8 cellular contexts compared by ENCODE assay signal in genomic region chr7:30134523-30135270, GRCh38. TPM values are rescaled to one million over a fixed set of nuclear protein-coding genes. Genes with fewer than 3 reads are reported as not detected.
DNase-seq lines count a peak whose midpoint lies in the region; ATAC-seq and TF ChIP-seq lines count a peak whose summit lies in the region.

Gene MTURN (plus strand): TSS chr7:30134986. CDS start chr7:30135137, 151 bp downstream.

- under 1% methylated on average over 98 of the region's 98 CpGs for WGBS in liver

- H3K36me3 ChIP-seq in BE2C: no peaks in the 10 kb centered on the region
- H3K36me3 ChIP-seq in liver (ENCODE audit: control insufficient read depth in 4 of 4, insufficient read depth in 3 of 4, low read depth in 1 of 4, low read length in 3 of 4): no peaks in the 10 kb centered on the region

- H3K27ac ChIP-seq in dorsolateral prefrontal cortex (peak within 1 kb of the TSS; percentile 87 to 100 (median 97)), liver (ENCODE audit: low read depth in 1 of 2, low read length in 2 of 2) (peak within 1 kb of the TSS; percentile 66 to 74)

- peak; percentile 86 for ATAC-seq in GM19351 (IDR thresholded peaks at IDR 0.05; ENCODE audit: unreplicated experiment)
- ATAC-seq in HG03460 (IDR thresholded peaks at IDR 0.05; ENCODE audit: unreplicated experiment): peak; percentile 82

- H3K9me3 Mint-ChIP-seq in activated CD4-positive, alpha-beta memory T cell treated with anti-CD3 and anti-CD28 coated beads for 36 hours: no peaks in the 10 kb centered on the region

- intact Hi-C loops in activated CD4-positive, alpha-beta memory T cell treated with anti-CD3 and anti-CD28 coated beads for 36 hours (cut with micrococcal nuclease): loop anchor here (1.0 to 10.0 kb wide), 3 partner anchors 108 to 220 kb away; partner anchors contain the start of genes FKBP14 and ZNRF2
- intact Hi-C loops in dorsolateral prefrontal cortex (cut with DNase I): loop anchor here (2.0 to 10.0 kb wide), 5 partner anchors 28 to 650 kb away; partner anchors contain the start of genes FKBP14 (in 2 of the 2), PLEKHA8 (in 2 of the 2) and ZNRF2 (in 1 of the 2)

- H3K9me3 ChIP-seq in BE2C (no peaks in the 10 kb centered on the region), liver (ENCODE audit: control insufficient read depth in 4 of 4, low read length in 3 of 4) (no peaks in the 10 kb centered on the region)

- peak within 1 kb of the TSS; percentile 24 to 72 for H3K9ac ChIP-seq in liver (ENCODE audit: low read depth in 1 of 2, low read length in 2 of 2)

- POLR2A ChIA-PET in activated CD4-positive, alpha-beta memory T cell treated with anti-CD3 and anti-CD28 coated beads for 36 hours (lab: Charles Lee): no interaction called here

- peak; percentile 88 for DNase-seq in BE2C
- peak; percentile 96 for DNase-seq in NCI-H748 (lab: John Stamatoyannopoulos, UW; ENCODE audit: unreplicated experiment)
- peak; percentile 88 for DNase-seq in activated CD4-positive, alpha-beta memory T cell treated with anti-CD3 and anti-CD28 coated beads for 36 hours
- DNase-seq in dorsolateral prefrontal cortex: peak; percentile 88 to 95 (median 92)
- DNase-seq in stimulated activated CD4-positive, alpha-beta T cell treated with anti-CD3 and anti-CD28 coated beads, Interleukin-2, amount 100 ng/mL, for 4 hours (ENCODE audit: low read depth): peak; percentile 83

- H3K4me1 Mint-ChIP-seq in activated CD4-positive, alpha-beta memory T cell treated with anti-CD3 and anti-CD28 coated beads for 36 hours (ENCODE audit: low read depth): peaks cover 5% of the 10 kb centered on the region

- H3K27ac Mint-ChIP-seq in activated CD4-positive, alpha-beta memory T cell treated with anti-CD3 and anti-CD28 coated beads for 36 hours: peak within 1 kb of the TSS; percentile 45

- no peaks in the 10 kb centered on the region for H3K27me3 Mint-ChIP-seq in activated CD4-positive, alpha-beta memory T cell treated with anti-CD3 and anti-CD28 coated beads for 36 hours

- CTCF ChIA-PET in activated CD4-positive, alpha-beta memory T cell treated with anti-CD3 and anti-CD28 coated beads for 36 hours (lab: Charles Lee): interaction anchor here (0.7 to 1.3 kb wide), 3 partner anchors 22 to 429 kb away, joined by 3 to 4 read pairs (median 3); no protein-coding TSS in a partner anchor

- H3K27me3 ChIP-seq in BE2C (no peaks in the 10 kb centered on the region), dorsolateral prefrontal cortex (no peaks in the 10 kb centered on the region), liver (ENCODE audit: control insufficient read depth in 4 of 4, insufficient read depth in 4 of 4, low read length in 3 of 4) (no peaks in the 10 kb centered on the region)

- H3K4me3 Mint-ChIP-seq in activated CD4-positive, alpha-beta memory T cell treated with anti-CD3 and anti-CD28 coated beads for 36 hours: peak within 1 kb of the TSS; percentile 86

- TF ChIP-seq CTCF in BE2C (IDR thresholded peaks at IDR 0.05; ENCODE audit: low read depth, low read length) (no peak), dorsolateral prefrontal cortex (IDR thresholded peaks at IDR 0.05 in 54 of 56, conservative IDR thresholded peaks at IDR 0.05 in 2 of 56; ENCODE audit: low read depth in 1 of 56, partially characterized antibody in 56 of 56) (peak in 1 of 56 donors; percentile 15), liver (IDR thresholded peaks at IDR 0.05; ENCODE audit: low read depth, low read length, missing input control) (no peak)

- no peak for TF ChIP-seq RAD21 in liver (IDR thresholded peaks at IDR 0.05)

- H3K36me3 Mint-ChIP-seq in activated CD4-positive, alpha-beta memory T cell treated with anti-CD3 and anti-CD28 coated beads for 36 hours: no peaks in the 10 kb centered on the region

- peak within 1 kb of the TSS; percentile 71 for H3K4me3 ChIP-seq in BE2C (ENCODE audit: low read depth, low read length)
- H3K4me3 ChIP-seq in dorsolateral prefrontal cortex: peak within 1 kb of the TSS; percentile 73 to 99 (median 96)
- H3K4me3 ChIP-seq in liver (ENCODE audit: low read depth in 1 of 3, low read length in 3 of 3): peak within 1 kb of the TSS; percentile 71 to 79 (median 77)

- H3K4me1 ChIP-seq in BE2C (no peaks in the 10 kb centered on the region), liver (ENCODE audit: control insufficient read depth in 4 of 4, insufficient read depth in 4 of 4, low read length in 3 of 4) (peaks cover 2 to 18% (median 9%) of the 10 kb centered on the region in 4 donors)

TF ChIP-seq in liver, 16 proteins besides CTCF, POLR2A, EP300 and RAD21:
- TF ChIP-seq ZBTB33 (IDR thresholded peaks at IDR 0.05) (no peak), GABPA (IDR thresholded peaks at IDR 0.05 in 1 of 2, conservative IDR thresholded peaks at IDR 0.05 in 1 of 2) (no peak), HNF4G (IDR thresholded peaks at IDR 0.05) (no peak), MAX (IDR thresholded peaks at IDR 0.05) (no peak), JUND (IDR thresholded peaks at IDR 0.05) (no peak), FOXA2 (IDR thresholded peaks at IDR 0.05) (no peak), YY1 (IDR thresholded peaks at IDR 0.05) (no peak), NR2F2 (IDR thresholded peaks at IDR 0.05) (no peak), SP1 (IDR thresholded peaks at IDR 0.05) (no peak), EGR1 (IDR thresholded peaks at IDR 0.05; ENCODE audit: low read depth in 2 of 2) (no peak), REST (IDR thresholded peaks at IDR 0.05) (no peak), HNF4A (conservative IDR thresholded peaks at IDR 0.05) (no peak)
TF ChIP-seq in liver: peak in this region for 0.

RNA-seq across cellular contexts. Expression of gene MTURN, which starts in this region (rescaled TPM):
- 1.1 TPM for polyA plus RNA-seq in BE2C (2012; ENCODE audit: insufficient read depth, insufficient read length, low read depth)
- 1 to 10 TPM; 3.1 to 3.7 TPM for total RNA-seq in activated CD4-positive, alpha-beta memory T cell treated with anti-CD3 and anti-CD28 coated beads for 36 hours
- total RNA-seq in dorsolateral prefrontal cortex (1,000 to 10,000 TPM in 11 of 120 experiments, 100 to 1,000 TPM in 109; 338 to 1,341 (median 633) TPM), liver (10 to 100 TPM in 1 of 2 donors, 1 to 10 TPM in 1; 9.3 to 14.4 TPM)
- 1 to 10 TPM; 2.4 to 2.8 TPM for polyA plus RNA-seq in liver

Comparison
In these comparisons a context has a peak if more than half of its experiments do, and no peak if none do; other contexts are left out.
1. Peak in every context shown above with its lines: DNase-seq, ATAC-seq, H3K4me3 ChIP-seq and H3K27ac ChIP-seq.
2. RNA of gene MTURN (total RNA-seq): 338 to 1,341 TPM in dorsolateral prefrontal cortex; 9.3 to 14.4 TPM in liver and 3.1 to 3.7 TPM in activated CD4-positive, alpha-beta memory T cell treated with anti-CD3 and anti-CD28 coated beads for 36 hours; every median in the first group is over 10 times any median in the second.